In the genomic region with DNA sequence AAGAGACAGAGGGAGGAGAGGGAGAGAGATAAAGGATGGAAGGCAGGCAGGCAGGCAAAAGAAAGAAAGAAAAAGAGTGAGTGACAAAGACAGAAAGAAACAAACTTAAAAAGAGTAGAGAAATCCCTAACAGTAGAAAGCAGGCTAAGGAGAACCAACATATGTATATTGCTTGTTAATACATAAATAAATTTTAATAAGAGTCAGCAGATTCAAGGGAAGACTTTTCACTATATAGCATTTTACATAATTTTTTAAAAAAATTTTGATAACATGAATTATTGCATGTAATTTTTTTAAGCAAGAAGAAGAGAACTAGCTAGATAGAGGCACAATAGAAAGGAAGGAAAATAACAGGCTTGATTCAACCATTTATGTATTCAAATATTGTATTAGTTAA, we compare ENCODE assay signal across 3 cellular contexts.
TF ChIP-seq lines count a peak whose summit lies in the region.

No MANE protein-coding gene starts in this region.

TF ChIP-seq in GM23338, 12 proteins besides CTCF, POLR2A, EP300 and RAD21 (continues in another document):
- no peak for TF ChIP-seq EZH2phosphoT487 (IDR thresholded peaks at IDR 0.05; ENCODE audit: unreplicated experiment)
- TF ChIP-seq STAT1 (IDR thresholded peaks at IDR 0.05; ENCODE audit: unreplicated experiment), result no peak
- no peak for TF ChIP-seq CREB1 (CRISPR knock-in tag; IDR thresholded peaks at IDR 0.05; ENCODE audit: low read depth)
- no peak for TF ChIP-seq ZNF114 (CRISPR knock-in tag; IDR thresholded peaks at IDR 0.05)
- TF ChIP-seq ZNF331 (CRISPR knock-in tag; IDR thresholded peaks at IDR 0.05; ENCODE audit: low read depth), result no peak
- TF ChIP-seq JUNB (IDR thresholded peaks at IDR 0.05; ENCODE audit: unreplicated experiment), result no peak
- TF ChIP-seq EZH2 (IDR thresholded peaks at IDR 0.05; ENCODE audit: low read depth, unreplicated experiment), result no peak
- TF ChIP-seq, protein P1, sequence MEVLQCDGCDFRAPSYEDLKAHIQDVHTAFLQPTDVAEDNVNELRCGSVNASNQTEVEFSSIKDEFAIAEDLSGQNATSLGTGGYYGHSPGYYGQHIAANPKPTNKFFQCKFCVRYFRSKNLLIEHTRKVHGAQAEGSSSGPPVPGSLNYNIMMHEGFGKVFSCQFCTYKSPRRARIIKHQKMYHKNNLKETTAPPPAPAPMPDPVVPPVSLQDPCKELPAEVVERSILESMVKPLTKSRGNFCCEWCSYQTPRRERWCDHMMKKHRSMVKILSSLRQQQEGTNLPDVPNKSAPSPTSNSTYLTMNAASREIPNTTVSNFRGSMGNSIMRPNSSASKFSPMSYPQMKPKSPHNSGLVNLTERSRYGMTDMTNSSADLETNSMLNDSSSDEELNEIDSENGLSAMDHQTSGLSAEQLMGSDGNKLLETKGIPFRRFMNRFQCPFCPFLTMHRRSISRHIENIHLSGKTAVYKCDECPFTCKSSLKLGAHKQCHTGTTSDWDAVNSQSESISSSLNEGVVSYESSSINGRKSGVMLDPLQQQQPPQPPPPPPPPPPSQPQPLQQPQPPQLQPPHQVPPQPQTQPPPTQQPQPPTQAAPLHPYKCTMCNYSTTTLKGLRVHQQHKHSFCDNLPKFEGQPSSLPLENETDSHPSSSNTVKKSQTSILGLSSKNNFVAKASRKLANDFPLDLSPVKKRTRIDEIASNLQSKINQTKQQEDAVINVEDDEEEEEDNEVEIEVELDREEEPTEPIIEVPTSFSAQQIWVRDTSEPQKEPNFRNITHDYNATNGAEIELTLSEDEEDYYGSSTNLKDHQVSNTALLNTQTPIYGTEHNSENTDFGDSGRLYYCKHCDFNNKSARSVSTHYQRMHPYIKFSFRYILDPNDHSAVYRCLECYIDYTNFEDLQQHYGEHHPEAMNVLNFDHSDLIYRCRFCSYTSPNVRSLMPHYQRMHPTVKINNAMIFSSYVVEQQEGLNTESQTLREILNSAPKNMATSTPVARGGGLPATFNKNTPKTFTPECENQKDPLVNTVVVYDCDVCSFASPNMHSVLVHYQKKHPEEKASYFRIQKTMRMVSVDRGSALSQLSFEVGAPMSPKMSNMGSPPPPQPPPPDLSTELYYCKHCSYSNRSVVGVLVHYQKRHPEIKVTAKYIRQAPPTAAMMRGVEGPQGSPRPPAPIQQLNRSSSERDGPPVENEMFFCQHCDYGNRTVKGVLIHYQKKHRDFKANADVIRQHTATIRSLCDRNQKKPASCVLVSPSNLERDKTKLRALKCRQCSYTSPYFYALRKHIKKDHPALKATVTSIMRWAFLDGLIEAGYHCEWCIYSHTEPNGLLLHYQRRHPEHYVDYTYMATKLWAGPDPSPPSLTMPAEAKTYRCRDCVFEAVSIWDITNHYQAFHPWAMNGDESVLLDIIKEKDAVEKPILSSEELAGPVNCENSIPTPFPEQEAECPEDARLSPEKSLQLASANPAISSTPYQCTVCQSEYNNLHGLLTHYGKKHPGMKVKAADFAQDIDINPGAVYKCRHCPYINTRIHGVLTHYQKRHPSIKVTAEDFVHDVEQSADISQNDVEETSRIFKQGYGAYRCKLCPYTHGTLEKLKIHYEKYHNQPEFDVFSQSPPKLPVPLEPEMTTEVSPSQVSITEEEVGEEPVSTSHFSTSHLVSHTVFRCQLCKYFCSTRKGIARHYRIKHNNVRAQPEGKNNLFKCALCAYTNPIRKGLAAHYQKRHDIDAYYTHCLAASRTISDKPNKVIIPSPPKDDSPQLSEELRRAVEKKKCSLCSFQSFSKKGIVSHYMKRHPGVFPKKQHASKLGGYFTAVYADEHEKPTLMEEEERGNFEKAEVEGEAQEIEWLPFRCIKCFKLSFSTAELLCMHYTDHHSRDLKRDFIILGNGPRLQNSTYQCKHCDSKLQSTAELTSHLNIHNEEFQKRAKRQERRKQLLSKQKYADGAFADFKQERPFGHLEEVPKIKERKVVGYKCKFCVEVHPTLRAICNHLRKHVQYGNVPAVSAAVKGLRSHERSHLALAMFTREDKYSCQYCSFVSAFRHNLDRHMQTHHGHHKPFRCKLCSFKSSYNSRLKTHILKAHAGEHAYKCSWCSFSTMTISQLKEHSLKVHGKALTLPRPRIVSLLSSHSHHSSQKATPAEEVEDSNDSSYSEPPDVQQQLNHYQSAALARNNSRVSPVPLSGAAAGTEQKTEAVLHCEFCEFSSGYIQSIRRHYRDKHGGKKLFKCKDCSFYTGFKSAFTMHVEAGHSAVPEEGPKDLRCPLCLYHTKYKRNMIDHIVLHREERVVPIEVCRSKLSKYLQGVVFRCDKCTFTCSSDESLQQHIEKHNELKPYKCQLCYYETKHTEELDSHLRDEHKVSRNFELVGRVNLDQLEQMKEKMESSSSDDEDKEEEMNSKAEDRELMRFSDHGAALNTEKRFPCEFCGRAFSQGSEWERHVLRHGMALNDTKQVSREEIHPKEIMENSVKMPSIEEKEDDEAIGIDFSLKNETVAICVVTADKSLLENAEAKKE (CRISPR knock-in tag; IDR thresholded peaks at IDR 0.05), result no peak

TF ChIP-seq in HEK293, 187 proteins besides CTCF, POLR2A, EP300 and RAD21:
- TF ChIP-seq ZNF133 (tag by site-specific recombination; IDR thresholded peaks at IDR 0.05), result 0 out of 2 replicates have a peak, but pooled peaks have one; percentile 15
- TF ChIP-seq, protein P2, sequence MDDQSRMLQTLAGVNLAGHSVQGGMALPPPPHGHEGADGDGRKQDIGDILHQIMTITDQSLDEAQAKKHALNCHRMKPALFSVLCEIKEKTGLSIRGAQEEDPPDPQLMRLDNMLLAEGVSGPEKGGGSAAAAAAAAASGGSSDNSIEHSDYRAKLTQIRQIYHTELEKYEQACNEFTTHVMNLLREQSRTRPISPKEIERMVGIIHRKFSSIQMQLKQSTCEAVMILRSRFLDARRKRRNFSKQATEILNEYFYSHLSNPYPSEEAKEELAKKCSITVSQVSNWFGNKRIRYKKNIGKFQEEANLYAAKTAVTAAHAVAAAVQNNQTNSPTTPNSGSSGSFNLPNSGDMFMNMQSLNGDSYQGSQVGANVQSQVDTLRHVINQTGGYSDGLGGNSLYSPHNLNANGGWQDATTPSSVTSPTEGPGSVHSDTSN (CRISPR knock-in tag; IDR thresholded peaks at IDR 0.05), result no peak

TF ChIP-seq in K562, 482 proteins besides CTCF, POLR2A, EP300 and RAD21:
- TF ChIP-seq C11orf30 (IDR thresholded peaks at IDR 0.05; ENCODE audit: low read depth) (peak; percentile 43; the same call in 1 of the 2 replicates), ZNF316 (IDR thresholded peaks at IDR 0.05) (peak; percentile 78), MAFG (tag; conservative IDR thresholded peaks at IDR 0.05) (peak; percentile 28; the same call in 1 of the 2 replicates), RREB1 (CRISPR knock-in tag; IDR thresholded peaks at IDR 0.05) (no peak), ZBTB12 (CRISPR knock-in tag; IDR thresholded peaks at IDR 0.05) (no peak)
